ENCODE assay signal across 8 cellular contexts in the genomic region with DNA sequence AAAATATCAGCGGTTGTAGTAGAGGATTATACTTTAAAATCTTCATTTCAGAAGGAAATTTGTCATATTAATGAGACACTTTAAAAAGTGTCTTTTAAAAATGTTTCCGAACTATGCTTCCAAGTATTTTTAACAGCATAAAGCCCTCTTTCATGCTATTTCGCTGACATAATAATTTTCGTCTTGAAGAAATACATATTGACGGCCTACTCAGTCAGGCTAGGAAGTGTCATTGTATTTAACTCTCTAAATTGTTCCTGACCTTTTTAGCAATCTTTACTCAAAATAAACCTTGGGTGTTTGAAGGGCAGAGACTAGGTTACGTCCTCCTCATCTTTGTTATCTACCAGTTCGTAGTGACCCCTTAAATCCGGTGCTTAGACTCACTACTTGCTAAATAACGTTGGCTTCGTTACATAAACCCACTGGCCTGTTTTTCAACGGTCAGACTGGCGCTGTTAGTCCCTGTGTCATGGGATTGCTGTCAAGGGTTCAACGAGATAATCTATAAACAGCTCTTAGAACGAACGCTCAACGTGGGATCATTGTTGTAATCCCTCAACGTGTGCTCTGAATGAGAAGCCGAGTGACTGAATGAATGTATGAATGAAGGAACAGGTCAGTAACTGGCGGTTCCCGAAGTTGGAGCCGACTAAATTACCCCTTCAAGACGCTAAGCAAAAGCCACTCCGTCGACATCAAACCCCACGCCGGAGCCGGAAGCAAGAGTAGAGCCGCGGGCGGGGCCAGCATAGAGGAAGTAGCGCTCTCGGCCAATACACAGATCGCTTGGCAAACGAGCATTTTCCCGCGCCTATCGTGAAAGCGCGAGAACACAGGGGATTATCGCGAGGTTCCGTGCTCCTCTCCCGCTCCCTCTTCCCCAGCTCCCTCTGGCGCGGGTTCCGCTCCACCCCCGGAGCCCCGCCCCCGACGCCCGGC. TPM values are rescaled to one million over a fixed set of nuclear protein-coding genes. Genes with fewer than 3 reads are reported as not detected.
A peak's percentile ranks its signal among the peaks of the same experiment; 100 is the strongest.
DNase-seq lines count a peak whose midpoint lies in the region; ATAC-seq and FAIRE-seq lines count a peak whose summit lies in the region.

No MANE protein-coding gene starts in this region.

- peak; percentile 95 for ATAC-seq in GM21360 (IDR thresholded peaks at IDR 0.05; ENCODE audit: unreplicated experiment)

- peak; percentile 99 for DNase-seq in COR-L47 (lab: John Stamatoyannopoulos, UW)
- peak; percentile 100 for DNase-seq in HT-29 (ENCODE audit: low spot score)
- peak; percentile 99 for DNase-seq in NK-92 treated with Interleukin-12 subunit alpha and Interleukin-12 subunit beta, amount 100 ng/mL, for 24 hours (lab: John Stamatoyannopoulos, UW)
- DNase-seq in activated CD8-positive, alpha-beta memory T cell treated with anti-CD3 and anti-CD28 coated beads for 4 hours (ENCODE audit: low read depth in 2 of 2): peak; percentile 87 to 91
- peak; percentile 98 for DNase-seq in mesenteric fat pad (ENCODE audit: low spot score)
- DNase-seq in stimulated activated CD8-positive, alpha-beta memory T cell treated with anti-CD3 and anti-CD28 coated beads, Interleukin-15, amount 100 ng/mL, for 24 hours (ENCODE audit: low read depth): peak; percentile 82

- FAIRE-seq in endometrium (lab: Jason Lieb, UNC): peak; percentile 74

RNA-seq across cellular contexts. Expression of gene LRRC28, which starts 0.5 kb away (rescaled TPM):
- 10.9 and 13.4 TPM in 2 replicates for total RNA-seq in HT-29 (2014; rRNA removed; shearing (Covaris generic))
- 20.7 TPM for total RNA-seq in mesenteric fat pad

RNA-seq across cellular contexts. Expression of gene TTC23, which starts 1.4 kb away (rescaled TPM):
- 8.3 and 8.6 TPM in 2 replicates for total RNA-seq in HT-29 (2014; rRNA removed; shearing (Covaris generic))
- 18.7 TPM for total RNA-seq in mesenteric fat pad

Comparison
In these comparisons a context has a peak if more than half of its experiments do, and no peak if none do; other contexts are left out.
1. Peak in every context shown above with its lines: DNase-seq and ATAC-seq.